In the genomic region with DNA sequence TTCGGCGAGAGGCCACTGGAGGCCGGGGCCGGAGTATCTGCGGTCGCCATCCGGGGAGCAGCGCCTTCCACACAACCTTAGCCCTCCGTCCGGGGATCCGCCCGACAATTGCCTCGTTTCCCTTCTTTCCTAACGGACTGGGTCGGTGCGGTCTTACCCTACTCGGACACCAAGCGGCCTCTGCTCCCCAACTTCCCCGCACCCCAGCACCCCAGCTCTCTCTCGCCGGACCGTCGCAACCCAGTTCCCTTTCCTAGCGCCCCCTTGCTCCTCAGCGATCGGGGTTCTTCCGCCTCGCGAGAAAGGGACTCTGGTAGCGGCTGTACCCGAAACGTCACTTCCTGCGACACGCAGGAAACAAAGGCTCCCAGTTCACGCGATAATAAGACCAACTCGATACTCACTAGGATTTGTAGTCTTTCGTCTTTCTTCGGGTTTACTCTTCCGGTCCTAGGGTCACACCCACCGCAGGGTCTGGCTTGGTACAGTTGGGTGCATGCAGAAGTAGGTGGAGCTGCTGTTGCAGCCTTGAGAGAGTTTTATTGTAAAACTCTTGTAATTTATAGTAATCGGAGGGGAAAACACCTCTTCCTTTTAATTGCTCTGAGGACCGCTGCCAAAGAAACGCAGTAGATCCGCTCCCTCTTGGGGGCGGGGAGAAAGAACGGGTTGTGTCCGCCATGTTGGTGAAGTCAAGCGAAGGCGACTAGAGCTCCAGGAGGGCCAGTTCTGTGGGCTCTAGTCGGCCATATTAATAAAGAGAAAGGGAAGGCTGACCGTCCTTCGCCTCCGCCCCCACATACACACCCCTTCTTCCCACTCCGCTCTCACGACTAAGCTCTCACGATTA, we compare ENCODE assay signal across 1 cellular context.
TF ChIP-seq lines count a peak whose summit lies in the region.

A gene (plus strand): TSS at position 741 of the 850 bp plus-strand sequence. CDS start 209 bp downstream, outside the sequence.
A gene with protein sequence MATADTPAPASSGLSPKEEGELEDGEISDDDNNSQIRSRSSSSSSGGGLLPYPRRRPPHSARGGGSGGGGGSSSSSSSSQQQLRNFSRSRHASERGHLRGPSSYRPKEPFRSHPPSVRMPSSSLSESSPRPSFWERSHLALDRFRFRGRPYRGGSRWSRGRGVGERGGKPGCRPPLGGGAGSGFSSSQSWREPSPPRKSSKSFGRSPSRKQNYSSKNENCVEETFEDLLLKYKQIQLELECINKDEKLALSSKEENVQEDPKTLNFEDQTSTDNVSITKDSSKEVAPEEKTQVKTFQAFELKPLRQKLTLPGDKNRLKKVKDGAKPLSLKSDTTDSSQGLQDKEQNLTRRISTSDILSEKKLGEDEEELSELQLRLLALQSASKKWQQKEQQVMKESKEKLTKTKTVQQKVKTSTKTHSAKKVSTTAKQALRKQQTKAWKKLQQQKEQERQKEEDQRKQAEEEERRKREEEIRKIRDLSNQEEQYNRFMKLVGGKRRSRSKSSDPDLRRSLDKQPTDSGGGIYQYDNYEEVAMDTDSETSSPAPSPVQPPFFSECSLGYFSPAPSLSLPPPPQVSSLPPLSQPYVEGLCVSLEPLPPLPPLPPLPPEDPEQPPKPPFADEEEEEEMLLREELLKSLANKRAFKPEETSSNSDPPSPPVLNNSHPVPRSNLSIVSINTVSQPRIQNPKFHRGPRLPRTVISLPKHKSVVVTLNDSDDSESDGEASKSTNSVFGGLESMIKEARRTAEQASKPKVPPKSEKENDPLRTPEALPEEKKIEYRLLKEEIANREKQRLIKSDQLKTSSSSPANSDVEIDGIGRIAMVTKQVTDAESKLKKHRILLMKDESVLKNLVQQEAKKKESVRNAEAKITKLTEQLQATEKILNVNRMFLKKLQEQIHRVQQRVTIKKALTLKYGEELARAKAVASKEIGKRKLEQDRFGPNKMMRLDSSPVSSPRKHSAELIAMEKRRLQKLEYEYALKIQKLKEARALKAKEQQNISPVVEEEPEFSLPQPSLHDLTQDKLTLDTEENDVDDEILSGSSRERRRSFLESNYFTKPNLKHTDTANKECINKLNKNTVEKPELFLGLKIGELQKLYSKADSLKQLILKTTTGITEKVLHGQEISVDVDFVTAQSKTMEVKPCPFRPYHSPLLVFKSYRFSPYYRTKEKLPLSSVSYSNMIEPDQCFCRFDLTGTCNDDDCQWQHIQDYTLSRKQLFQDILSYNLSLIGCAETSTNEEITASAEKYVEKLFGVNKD (N-terminal part only) (minus strand): TSS at position 288 of the 850 bp plus-strand sequence. CDS start 238 bp downstream, at position 50.

TF ChIP-seq in K562, 482 proteins besides CTCF, POLR2A, EP300 and RAD21 (continued from another document and continues in another):
- TF ChIP-seq, protein P1, sequence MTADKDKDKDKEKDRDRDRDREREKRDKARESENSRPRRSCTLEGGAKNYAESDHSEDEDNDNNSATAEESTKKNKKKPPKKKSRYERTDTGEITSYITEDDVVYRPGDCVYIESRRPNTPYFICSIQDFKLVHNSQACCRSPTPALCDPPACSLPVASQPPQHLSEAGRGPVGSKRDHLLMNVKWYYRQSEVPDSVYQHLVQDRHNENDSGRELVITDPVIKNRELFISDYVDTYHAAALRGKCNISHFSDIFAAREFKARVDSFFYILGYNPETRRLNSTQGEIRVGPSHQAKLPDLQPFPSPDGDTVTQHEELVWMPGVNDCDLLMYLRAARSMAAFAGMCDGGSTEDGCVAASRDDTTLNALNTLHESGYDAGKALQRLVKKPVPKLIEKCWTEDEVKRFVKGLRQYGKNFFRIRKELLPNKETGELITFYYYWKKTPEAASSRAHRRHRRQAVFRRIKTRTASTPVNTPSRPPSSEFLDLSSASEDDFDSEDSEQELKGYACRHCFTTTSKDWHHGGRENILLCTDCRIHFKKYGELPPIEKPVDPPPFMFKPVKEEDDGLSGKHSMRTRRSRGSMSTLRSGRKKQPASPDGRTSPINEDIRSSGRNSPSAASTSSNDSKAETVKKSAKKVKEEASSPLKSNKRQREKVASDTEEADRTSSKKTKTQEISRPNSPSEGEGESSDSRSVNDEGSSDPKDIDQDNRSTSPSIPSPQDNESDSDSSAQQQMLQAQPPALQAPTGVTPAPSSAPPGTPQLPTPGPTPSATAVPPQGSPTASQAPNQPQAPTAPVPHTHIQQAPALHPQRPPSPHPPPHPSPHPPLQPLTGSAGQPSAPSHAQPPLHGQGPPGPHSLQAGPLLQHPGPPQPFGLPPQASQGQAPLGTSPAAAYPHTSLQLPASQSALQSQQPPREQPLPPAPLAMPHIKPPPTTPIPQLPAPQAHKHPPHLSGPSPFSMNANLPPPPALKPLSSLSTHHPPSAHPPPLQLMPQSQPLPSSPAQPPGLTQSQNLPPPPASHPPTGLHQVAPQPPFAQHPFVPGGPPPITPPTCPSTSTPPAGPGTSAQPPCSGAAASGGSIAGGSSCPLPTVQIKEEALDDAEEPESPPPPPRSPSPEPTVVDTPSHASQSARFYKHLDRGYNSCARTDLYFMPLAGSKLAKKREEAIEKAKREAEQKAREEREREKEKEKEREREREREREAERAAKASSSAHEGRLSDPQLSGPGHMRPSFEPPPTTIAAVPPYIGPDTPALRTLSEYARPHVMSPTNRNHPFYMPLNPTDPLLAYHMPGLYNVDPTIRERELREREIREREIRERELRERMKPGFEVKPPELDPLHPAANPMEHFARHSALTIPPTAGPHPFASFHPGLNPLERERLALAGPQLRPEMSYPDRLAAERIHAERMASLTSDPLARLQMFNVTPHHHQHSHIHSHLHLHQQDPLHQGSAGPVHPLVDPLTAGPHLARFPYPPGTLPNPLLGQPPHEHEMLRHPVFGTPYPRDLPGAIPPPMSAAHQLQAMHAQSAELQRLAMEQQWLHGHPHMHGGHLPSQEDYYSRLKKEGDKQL (CRISPR knock-in tag; IDR thresholded peaks at IDR 0.05; ENCODE audit: borderline replicate concordance): no peak
- TF ChIP-seq, protein P2, sequence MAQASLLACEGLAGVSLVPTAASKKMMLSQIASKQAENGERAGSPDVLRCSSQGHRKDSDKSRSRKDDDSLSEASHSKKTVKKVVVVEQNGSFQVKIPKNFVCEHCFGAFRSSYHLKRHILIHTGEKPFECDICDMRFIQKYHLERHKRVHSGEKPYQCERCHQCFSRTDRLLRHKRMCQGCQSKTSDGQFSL (CRISPR knock-in tag; IDR thresholded peaks at IDR 0.05): no peak
- TF ChIP-seq, protein P2 (tag; IDR thresholded peaks at IDR 0.05): no peak
- TF ChIP-seq ZNF75A (CRISPR knock-in tag; IDR thresholded peaks at IDR 0.05): no peak
- TF ChIP-seq PHF21A (IDR thresholded peaks at IDR 0.05; ENCODE audit: borderline replicate concordance, low read depth): peak; percentile 39; the same call in 1 of the 2 replicates
- no peak for TF ChIP-seq SNIP1 (IDR thresholded peaks at IDR 0.05; ENCODE audit: low read depth)
- no peak for TF ChIP-seq CBX2 (IDR thresholded peaks at IDR 0.05; ENCODE audit: insufficient read depth, low read length, poor library complexity, severe bottlenecking)
- no peak for TF ChIP-seq FUS (optimal IDR thresholded peaks at IDR 0.05; ENCODE audit: low read depth, low read length)
- TF ChIP-seq ZNF444 (CRISPR knock-in tag; IDR thresholded peaks at IDR 0.05): no peak
- TF ChIP-seq ZNF217 (CRISPR knock-in tag; IDR thresholded peaks at IDR 0.05): no peak
- TF ChIP-seq, protein P3, sequence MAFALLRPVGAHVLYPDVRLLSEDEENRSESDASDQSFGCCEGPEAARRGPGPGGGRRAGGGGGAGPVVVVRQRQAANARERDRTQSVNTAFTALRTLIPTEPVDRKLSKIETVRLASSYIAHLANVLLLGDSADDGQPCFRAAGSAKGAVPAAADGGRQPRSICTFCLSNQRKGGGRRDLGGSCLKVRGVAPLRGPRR (CRISPR knock-in tag; IDR thresholded peaks at IDR 0.05): no peak
- TF ChIP-seq ZNF584 (CRISPR knock-in tag; IDR thresholded peaks at IDR 0.05; ENCODE audit: low read depth): no peak
- TF ChIP-seq CBX1 (IDR thresholded peaks at IDR 0.05; ENCODE audit: low read depth): no peak
- no peak for TF ChIP-seq SAFB2 (IDR thresholded peaks at IDR 0.05; ENCODE audit: borderline replicate concordance, low read depth, low read length, severe bottlenecking)
- TF ChIP-seq, protein P4, sequence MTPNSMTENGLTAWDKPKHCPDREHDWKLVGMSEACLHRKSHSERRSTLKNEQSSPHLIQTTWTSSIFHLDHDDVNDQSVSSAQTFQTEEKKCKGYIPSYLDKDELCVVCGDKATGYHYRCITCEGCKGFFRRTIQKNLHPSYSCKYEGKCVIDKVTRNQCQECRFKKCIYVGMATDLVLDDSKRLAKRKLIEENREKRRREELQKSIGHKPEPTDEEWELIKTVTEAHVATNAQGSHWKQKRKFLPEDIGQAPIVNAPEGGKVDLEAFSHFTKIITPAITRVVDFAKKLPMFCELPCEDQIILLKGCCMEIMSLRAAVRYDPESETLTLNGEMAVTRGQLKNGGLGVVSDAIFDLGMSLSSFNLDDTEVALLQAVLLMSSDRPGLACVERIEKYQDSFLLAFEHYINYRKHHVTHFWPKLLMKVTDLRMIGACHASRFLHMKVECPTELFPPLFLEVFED (CRISPR knock-in tag; conservative IDR thresholded peaks at IDR 0.05): no peak
- no peak for TF ChIP-seq NR3C1 (CRISPR knock-in tag; IDR thresholded peaks at IDR 0.05)
- TF ChIP-seq NR1H2 (CRISPR knock-in tag; IDR thresholded peaks at IDR 0.05): no peak
- peak; percentile 62 for TF ChIP-seq MAFF (IDR thresholded peaks at IDR 0.05; ENCODE audit: low read length)
- TF ChIP-seq TCF7L2 (IDR thresholded peaks at IDR 0.05; ENCODE audit: low read depth, low read length): peak; percentile 27; the same call in 1 of the 2 replicates
- TF ChIP-seq, protein P5, sequence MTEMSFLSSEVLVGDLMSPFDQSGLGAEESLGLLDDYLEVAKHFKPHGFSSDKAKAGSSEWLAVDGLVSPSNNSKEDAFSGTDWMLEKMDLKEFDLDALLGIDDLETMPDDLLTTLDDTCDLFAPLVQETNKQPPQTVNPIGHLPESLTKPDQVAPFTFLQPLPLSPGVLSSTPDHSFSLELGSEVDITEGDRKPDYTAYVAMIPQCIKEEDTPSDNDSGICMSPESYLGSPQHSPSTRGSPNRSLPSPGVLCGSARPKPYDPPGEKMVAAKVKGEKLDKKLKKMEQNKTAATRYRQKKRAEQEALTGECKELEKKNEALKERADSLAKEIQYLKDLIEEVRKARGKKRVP (CRISPR knock-in tag; IDR thresholded peaks at IDR 0.05): no peak
- no peak for TF ChIP-seq ZNF311 (CRISPR knock-in tag; IDR thresholded peaks at IDR 0.05)
- no peak; the same call in 1 of the 2 replicates for TF ChIP-seq ERF (CRISPR knock-in tag; IDR thresholded peaks at IDR 0.05)
- no peak for TF ChIP-seq EWSR1 (IDR thresholded peaks at IDR 0.05; ENCODE audit: borderline replicate concordance, low read depth, partially characterized antibody)
- TF ChIP-seq ARID1B (IDR thresholded peaks at IDR 0.05): no peak; the same call in 1 of the 2 replicates
- no peak for TF ChIP-seq ZNF232 (CRISPR knock-in tag; IDR thresholded peaks at IDR 0.05)
- peak; percentile 98 for TF ChIP-seq CHD2 (IDR thresholded peaks at IDR 0.05; ENCODE audit: low read depth, low read length)
- no peak for TF ChIP-seq KDM4B (IDR thresholded peaks at IDR 0.05; ENCODE audit: borderline replicate concordance in 2 of 2, low read depth in 1 of 2)
- no peak for TF ChIP-seq FOXJ3 (CRISPR knock-in tag; IDR thresholded peaks at IDR 0.05)
- no peak; the same call in 1 of the 2 replicates for TF ChIP-seq BRD4 (IDR thresholded peaks at IDR 0.05)
- peak; percentile 46; the same call in 1 of the 2 replicates for TF ChIP-seq LCOR (CRISPR knock-in tag; IDR thresholded peaks at IDR 0.05)
- no peak for TF ChIP-seq NFE2L1 (tag; IDR thresholded peaks at IDR 0.05; ENCODE audit: borderline replicate concordance, low read depth)
- TF ChIP-seq HLTF (IDR thresholded peaks at IDR 0.05): peak; percentile 85; the same call in 1 of the 2 replicates
- no peak for TF ChIP-seq ZNF77 (CRISPR knock-in tag; IDR thresholded peaks at IDR 0.05)
- TF ChIP-seq, protein P6, sequence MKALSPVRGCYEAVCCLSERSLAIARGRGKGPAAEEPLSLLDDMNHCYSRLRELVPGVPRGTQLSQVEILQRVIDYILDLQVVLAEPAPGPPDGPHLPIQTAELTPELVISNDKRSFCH (CRISPR knock-in tag; IDR thresholded peaks at IDR 0.05): no peak
- TF ChIP-seq, protein P6 (tag; IDR thresholded peaks at IDR 0.05): peak; percentile 62
- TF ChIP-seq SMARCC2 (IDR thresholded peaks at IDR 0.05; ENCODE audit: low read depth): no peak
- TF ChIP-seq, protein P7, sequence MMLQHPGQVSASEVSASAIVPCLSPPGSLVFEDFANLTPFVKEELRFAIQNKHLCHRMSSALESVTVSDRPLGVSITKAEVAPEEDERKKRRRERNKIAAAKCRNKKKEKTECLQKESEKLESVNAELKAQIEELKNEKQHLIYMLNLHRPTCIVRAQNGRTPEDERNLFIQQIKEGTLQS (IDR thresholded peaks at IDR 0.05): no peak
- TF ChIP-seq, protein P7 (CRISPR knock-in tag; conservative IDR thresholded peaks at IDR 0.05): no peak
- no peak for TF ChIP-seq EZH2 (IDR thresholded peaks at IDR 0.05; ENCODE audit: borderline replicate concordance, low read depth, low read length)
- no peak for TF ChIP-seq ZNF354B (CRISPR knock-in tag; IDR thresholded peaks at IDR 0.05)
- peak; percentile 24; the same call in 1 of the 2 replicates for TF ChIP-seq ZBTB17 (CRISPR knock-in tag; IDR thresholded peaks at IDR 0.05)
- TF ChIP-seq, protein P8, sequence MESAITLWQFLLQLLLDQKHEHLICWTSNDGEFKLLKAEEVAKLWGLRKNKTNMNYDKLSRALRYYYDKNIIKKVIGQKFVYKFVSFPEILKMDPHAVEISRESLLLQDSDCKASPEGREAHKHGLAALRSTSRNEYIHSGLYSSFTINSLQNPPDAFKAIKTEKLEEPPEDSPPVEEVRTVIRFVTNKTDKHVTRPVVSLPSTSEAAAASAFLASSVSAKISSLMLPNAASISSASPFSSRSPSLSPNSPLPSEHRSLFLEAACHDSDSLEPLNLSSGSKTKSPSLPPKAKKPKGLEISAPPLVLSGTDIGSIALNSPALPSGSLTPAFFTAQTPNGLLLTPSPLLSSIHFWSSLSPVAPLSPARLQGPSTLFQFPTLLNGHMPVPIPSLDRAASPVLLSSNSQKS (CRISPR knock-in tag; IDR thresholded peaks at IDR 0.05): no peak
- no peak for TF ChIP-seq CTBP1 (IDR thresholded peaks at IDR 0.05; ENCODE audit: borderline replicate concordance)
- TF ChIP-seq THRAP3 (IDR thresholded peaks at IDR 0.05; ENCODE audit: borderline replicate concordance): 0 out of 2 replicates have a peak, but pooled peaks have one; percentile 18
- no peak; a peak in 2 of 4 replicates for TF ChIP-seq NRF1 (conservative IDR thresholded peaks at IDR 0.05 in 1 of 2, IDR thresholded peaks at IDR 0.05 in 1 of 2)
- no peak for TF ChIP-seq ZNF431 (CRISPR knock-in tag; IDR thresholded peaks at IDR 0.05)
- no peak for TF ChIP-seq IFI16 (CRISPR knock-in tag; IDR thresholded peaks at IDR 0.05)
- TF ChIP-seq HCFC1 (IDR thresholded peaks at IDR 0.05; ENCODE audit: low read depth, low read length): peak; percentile 84
